17 cellular contexts compared by ENCODE assay signal in genomic region chr17:80027043-80027435, GRCh38. TPM values are rescaled to one million over a fixed set of nuclear protein-coding genes. Genes with fewer than 3 reads are reported as not detected.
"Had no signal": no experiment of that assay in that cellular context is flagged by ENCODE, and none has a peak within 500 bp of the region (broad histone marks: within the 10 kb centered on the region; RNA-seq: fewer than 3 reads in every experiment).

No MANE protein-coding gene starts in this region.

- H3K9me3 Mint-ChIP-seq: activated naive CD8-positive, alpha-beta T cell treated with anti-CD3 and anti-CD28 coated beads, Interleukin-2, amount 10 ng/mL, durations not matched to agents 7 days and 5 days; central memory CD8-positive, alpha-beta T cell; T-helper 1 cell treated with Interleukin-12 subunit alpha and Interleukin-12 subunit beta and Interleukin-4 antibody, amounts not matched to agents 30 μg/mL and 1 μg/mL, for 36 hours had no signal

- H3K27ac Mint-ChIP-seq: activated CD8-positive, alpha-beta T cell treated with anti-CD3 and anti-CD28 coated beads, Interleukin-2, amount 10 ng/mL, durations not matched to agents 7 days and 5 days; activated naive CD8-positive, alpha-beta T cell treated with anti-CD3 and anti-CD28 coated beads, Interleukin-2, amount 10 ng/mL, durations not matched to agents 7 days and 5 days; T-helper 1 cell treated with Interleukin-12 subunit alpha and Interleukin-12 subunit beta and Interleukin-4 antibody, amounts not matched to agents 30 μg/mL and 1 μg/mL, for 36 hours had no signal

- FAIRE-seq: RCC 7860 had no signal

- H3K36me3 Mint-ChIP-seq: activated naive CD8-positive, alpha-beta T cell treated with anti-CD3 and anti-CD28 coated beads, Interleukin-2, amount 10 ng/mL, durations not matched to agents 7 days and 5 days had no signal

- DNase-seq: activated CD4-positive, alpha-beta T cell treated with anti-CD3 and anti-CD28 coated beads for 4 hours; activated CD8-positive, alpha-beta memory T cell treated with anti-CD3 and anti-CD28 coated beads, Interleukin-2, amount 50 U/mL, for 48 hours; activated CD8-positive, alpha-beta T cell treated with anti-CD3 and anti-CD28 coated beads, Interleukin-2, amount 10 ng/mL, durations not matched to agents 7 days and 5 days; activated naive CD4-positive, alpha-beta T cell treated with anti-CD3 and anti-CD28 coated beads, Interleukin-2, amount 50 U/mL, for 16 hours; activated naive CD8-positive, alpha-beta T cell treated with anti-CD3 and anti-CD28 coated beads, Interleukin-2, amount 10 ng/mL, durations not matched to agents 7 days and 5 days; activated T-cell treated with anti-CD3 and anti-CD28 coated beads, Interleukin-2, amount 50 U/mL, for 1 hour; aorta; Kasumi-1; KBM-7; NCI-H146; NCI-H187 treated with DMSO at 0.1 percent for 48 hours; NCI-H2081 treated with DMSO at 0.1 percent for 48 hours; NCI-H446; NCI-H524 had no signal

- H3K4me3 Mint-ChIP-seq: activated CD8-positive, alpha-beta T cell treated with anti-CD3 and anti-CD28 coated beads, Interleukin-2, amount 10 ng/mL, durations not matched to agents 7 days and 5 days; activated naive CD8-positive, alpha-beta T cell treated with anti-CD3 and anti-CD28 coated beads, Interleukin-2, amount 10 ng/mL, durations not matched to agents 7 days and 5 days; central memory CD8-positive, alpha-beta T cell; T-helper 1 cell treated with Interleukin-12 subunit alpha and Interleukin-12 subunit beta and Interleukin-4 antibody, amounts not matched to agents 30 μg/mL and 1 μg/mL, for 36 hours had no signal

- H3K27me3 Mint-ChIP-seq: central memory CD8-positive, alpha-beta T cell had no signal

- H3K4me1 Mint-ChIP-seq: central memory CD8-positive, alpha-beta T cell had no signal

RNA-seq across cellular contexts. Expression of gene CCDC40, which starts 9.4 kb away (rescaled TPM):
- total RNA-seq: activated CD8-positive, alpha-beta T cell treated with anti-CD3 and anti-CD28 coated beads, Interleukin-2, amount 10 ng/mL, durations not matched to agents 7 days and 5 days had no signal
